ENCODE assay signal across 1 cellular context in genomic region chr2:85537600-85538506, GRCh38.
TF ChIP-seq lines count a peak whose summit lies in the region.

No MANE protein-coding gene starts in this region.

TF ChIP-seq in K562, 482 proteins besides CTCF, POLR2A, EP300 and RAD21 (continued from another document and continues in another):
- TF ChIP-seq ZBTB11 (CRISPR knock-in tag; IDR thresholded peaks at IDR 0.05) (no peak), ZNF644 (tag; IDR thresholded peaks at IDR 0.05; ENCODE audit: low read depth) (peak; percentile 53; the same call in 1 of the 2 replicates), XRCC5 (IDR thresholded peaks at IDR 0.05; ENCODE audit: low read depth, low read length) (no peak), BHLHE40 (IDR thresholded peaks at IDR 0.05; ENCODE audit: low read length) (no peak), CREM (IDR thresholded peaks at IDR 0.05; ENCODE audit: low read depth) (peak; percentile 14; the same call in 1 of the 2 replicates), NFE2L1 (tag; IDR thresholded peaks at IDR 0.05; ENCODE audit: borderline replicate concordance, low read depth) (no peak), ARID1B (IDR thresholded peaks at IDR 0.05) (no peak; the same call in 1 of the 2 replicates), ZNF589 (CRISPR knock-in tag; IDR thresholded peaks at IDR 0.05; ENCODE audit: low read depth) (peak; percentile 79; the same call in 1 of the 2 replicates), JUND (IDR thresholded peaks at IDR 0.05; ENCODE audit: borderline replicate concordance, low read depth, low read length) (no peak), JUND (tag; IDR thresholded peaks at IDR 0.05; ENCODE audit: borderline replicate concordance, low read depth, low read length) (0 out of 3 replicates have a peak, but pooled peaks have one; percentile 7), RREB1 (CRISPR knock-in tag; IDR thresholded peaks at IDR 0.05) (0 out of 2 replicates have a peak, but pooled peaks have one; percentile 19), TOE1 (IDR thresholded peaks at IDR 0.05; ENCODE audit: borderline replicate concordance) (peak; percentile 50; the same call in 1 of the 2 replicates), TOE1 (CRISPR knock-in tag; IDR thresholded peaks at IDR 0.05; ENCODE audit: borderline replicate concordance, low read depth) (no peak), CGGBP1 (CRISPR knock-in tag; IDR thresholded peaks at IDR 0.05) (no peak), NEUROD1 (IDR thresholded peaks at IDR 0.05; ENCODE audit: borderline replicate concordance, low read depth, low read length, partially characterized antibody) (peak; percentile 13), CLOCK (CRISPR knock-in tag; IDR thresholded peaks at IDR 0.05; ENCODE audit: borderline replicate concordance) (no peak), RNF2 (IDR thresholded peaks at IDR 0.05) (0 out of 2 replicates have a peak, but pooled peaks have one; percentile 37), MAFK (IDR thresholded peaks at IDR 0.05; ENCODE audit: low read length) (no peak), TCFL5 (CRISPR knock-in tag; conservative IDR thresholded peaks at IDR 0.05) (no peak), POLR2H (tag; IDR thresholded peaks at IDR 0.05; ENCODE audit: low read depth) (no peak), MNT (conservative IDR thresholded peaks at IDR 0.05) (peak in 1 of 2 experiments; percentile 40; a peak in 2 of 4 replicates), CREB3 (tag; conservative IDR thresholded peaks at IDR 0.05; ENCODE audit: low read depth) (0 out of 2 replicates have a peak, but pooled peaks have one; percentile 19), SMARCA4 (IDR thresholded peaks at IDR 0.05) (no peak), ZMIZ1 (IDR thresholded peaks at IDR 0.05; ENCODE audit: low read depth in 2 of 2, low read length in 2 of 2) (no peak), CUX1 (CRISPR knock-in tag; IDR thresholded peaks at IDR 0.05) (peak; percentile 56; the same call in 1 of the 2 replicates), LARP7 (IDR thresholded peaks at IDR 0.05) (no peak), PHB (CRISPR knock-in tag; IDR thresholded peaks at IDR 0.05) (no peak)
